Comparison of ENCODE assay signal across 8 cellular contexts in the genomic region with DNA sequence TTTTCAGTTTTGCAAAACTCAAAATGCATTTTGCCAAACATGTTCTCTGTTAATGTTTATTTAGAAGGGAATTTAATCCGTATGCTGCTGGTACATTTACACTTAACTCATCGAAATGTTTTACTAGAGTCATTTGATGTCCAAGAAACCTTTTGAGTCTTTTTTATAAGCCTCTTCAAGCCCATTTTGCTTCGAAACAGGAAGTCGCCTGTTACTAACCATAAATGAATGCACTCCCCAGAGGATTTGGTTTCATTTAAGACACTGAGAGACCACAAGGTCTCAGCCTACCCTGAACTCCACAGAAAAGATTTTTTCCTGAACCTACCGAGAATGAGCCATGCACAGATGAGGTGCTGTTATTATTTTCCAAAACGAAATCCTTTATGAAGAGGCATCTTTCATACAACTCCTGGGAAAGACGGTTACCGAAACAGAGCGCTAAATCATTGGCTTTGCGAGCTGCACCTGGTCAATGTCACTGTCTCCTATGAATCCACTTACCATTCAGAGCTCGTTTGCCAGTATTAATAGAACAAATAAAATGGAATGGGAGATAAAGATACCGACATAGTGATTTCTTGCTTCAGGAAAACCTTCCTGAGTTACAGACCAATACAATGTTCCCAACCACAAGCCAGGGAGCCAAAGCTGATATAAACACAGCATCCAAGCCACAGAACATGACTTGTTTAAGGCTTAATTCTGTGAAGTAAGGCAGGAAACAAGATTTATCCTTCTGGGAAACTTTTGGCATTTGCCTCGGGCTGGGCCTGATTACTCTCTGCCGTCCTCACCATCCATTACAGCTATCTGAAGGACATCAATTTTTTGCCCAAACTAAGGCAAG.
DNase-seq lines count a peak whose midpoint lies in the region; ATAC-seq, FAIRE-seq and TF ChIP-seq lines count a peak whose summit lies in the region.

No MANE protein-coding gene starts in this region.

- no peak overlapping the region for H3K4me3 Mint-ChIP-seq in CD8-positive, alpha-beta T cell
- H3K4me3 Mint-ChIP-seq in activated naive CD8-positive, alpha-beta T cell treated with anti-CD3 and anti-CD28 coated beads, Interleukin-2, amount 50 U/mL, for 24 hours: no peak overlapping the region

- DNase-seq in AG08395 (ENCODE audit: low spot score): peak; percentile 78
- DNase-seq in HTR-8/SVneo (ENCODE audit: insufficient read length, low spot score): peak; percentile 22
- peak; percentile 28 for DNase-seq in colonic mucosa
- peak; percentile 34 for DNase-seq in retinal pigment epithelial cell (ENCODE audit: low read depth)
- no peak for DNase-seq in activated gamma-delta T cell treated with Interleukin-2 at 50 U/mL for 16 hours
- no peak for DNase-seq in CD8-positive, alpha-beta T cell
- DNase-seq in activated naive CD8-positive, alpha-beta T cell treated with anti-CD3 and anti-CD28 coated beads, Interleukin-2, amount 50 U/mL, for 24 hours: no peak

- H3K9ac ChIP-seq in colonic mucosa (ENCODE audit: low read depth in 2 of 2, low read length in 2 of 2): no peak overlapping the region

- H3K36me3 Mint-ChIP-seq in CD8-positive, alpha-beta T cell: no peaks in the 10 kb centered on the region
- H3K36me3 Mint-ChIP-seq in activated naive CD8-positive, alpha-beta T cell treated with anti-CD3 and anti-CD28 coated beads, Interleukin-2, amount 50 U/mL, for 24 hours (ENCODE audit: low read depth): no peaks in the 10 kb centered on the region

- H3K4me3 ChIP-seq in colonic mucosa (no peak overlapping the region), retinal pigment epithelial cell (ENCODE audit: low read length) (no peak overlapping the region)
- no peak overlapping the region for H3K4me3 ChIP-seq in CD8-positive, alpha-beta T cell (ENCODE audit: low read depth, low read length)

- no peaks in the 10 kb centered on the region for H3K4me1 Mint-ChIP-seq in CD8-positive, alpha-beta T cell (ENCODE audit: low read depth)
- H3K4me1 Mint-ChIP-seq in activated naive CD8-positive, alpha-beta T cell treated with anti-CD3 and anti-CD28 coated beads, Interleukin-2, amount 50 U/mL, for 24 hours: no peaks in the 10 kb centered on the region

- H3K4me1 ChIP-seq in colonic mucosa: no peaks in the 10 kb centered on the region
- no peaks in the 10 kb centered on the region for H3K4me1 ChIP-seq in CD8-positive, alpha-beta T cell (ENCODE audit: insufficient read depth, low read length)

- H3K27ac Mint-ChIP-seq in CD8-positive, alpha-beta T cell: no peak overlapping the region
- H3K27ac Mint-ChIP-seq in activated naive CD8-positive, alpha-beta T cell treated with anti-CD3 and anti-CD28 coated beads, Interleukin-2, amount 50 U/mL, for 24 hours: no peak overlapping the region

- no peaks in the 10 kb centered on the region for H3K36me3 ChIP-seq in colonic mucosa
- no peaks in the 10 kb centered on the region for H3K36me3 ChIP-seq in CD8-positive, alpha-beta T cell (ENCODE audit: insufficient read depth, low read length)

- no peak for FAIRE-seq in HTR-8/SVneo (lab: Jason Lieb, UNC)

- peak; percentile 88 for ATAC-seq in GM21367 (IDR thresholded peaks at IDR 0.05; ENCODE audit: unreplicated experiment)
- ATAC-seq in CD8-positive, alpha-beta T cell: no peak
- ATAC-seq in activated naive CD8-positive, alpha-beta T cell treated with anti-CD3 and anti-CD28 coated beads, Interleukin-2, amount 50 U/mL, for 24 hours: no peak

- no peaks in the 10 kb centered on the region for H3K27me3 Mint-ChIP-seq in CD8-positive, alpha-beta T cell (ENCODE audit: low read depth)
- no peaks in the 10 kb centered on the region for H3K27me3 Mint-ChIP-seq in activated naive CD8-positive, alpha-beta T cell treated with anti-CD3 and anti-CD28 coated beads, Interleukin-2, amount 50 U/mL, for 24 hours

- H3K27ac ChIP-seq in colonic mucosa: peak overlapping the region; percentile 55
- H3K27ac ChIP-seq in CD8-positive, alpha-beta T cell (ENCODE audit: low read depth, low read length): no peak overlapping the region

- intact Hi-C loops in colonic mucosa (cut with DNase I): no loop called here
- intact Hi-C loops in CD8-positive, alpha-beta T cell (cut with DNase I, micrococcal nuclease): no loop called here

- no peaks in the 10 kb centered on the region for H3K27me3 ChIP-seq in colonic mucosa
- H3K27me3 ChIP-seq in CD8-positive, alpha-beta T cell (ENCODE audit: insufficient read depth, low read length): no peaks in the 10 kb centered on the region

- H3K9me3 ChIP-seq in colonic mucosa: no peaks in the 10 kb centered on the region
- H3K9me3 ChIP-seq in CD8-positive, alpha-beta T cell (ENCODE audit: low read length): no peaks in the 10 kb centered on the region

- no peaks in the 10 kb centered on the region for H3K9me3 Mint-ChIP-seq in CD8-positive, alpha-beta T cell
- H3K9me3 Mint-ChIP-seq in activated naive CD8-positive, alpha-beta T cell treated with anti-CD3 and anti-CD28 coated beads, Interleukin-2, amount 50 U/mL, for 24 hours: no peaks in the 10 kb centered on the region

- TF ChIP-seq CTCF in colonic mucosa (IDR thresholded peaks at IDR 0.05) (no peak), retinal pigment epithelial cell (conservative IDR thresholded peaks at IDR 0.05; ENCODE audit: low read depth, low read length) (no peak)
- no peak for TF ChIP-seq CTCF in CD8-positive, alpha-beta T cell (IDR thresholded peaks at IDR 0.05)

- CTCF ChIA-PET in CD8-positive, alpha-beta T cell (lab: Charles Lee): interaction anchor here (0.7 kb wide), 1 partner anchor 25 kb away, joined by 3 read pairs; no protein-coding TSS in a partner anchor

- POLR2A ChIA-PET in CD8-positive, alpha-beta T cell (lab: Charles Lee): no interaction called here

Comparison
In these comparisons a context has a peak if more than half of its experiments do, and no peak if none do; other contexts are left out.
1. DNase-seq: peak in AG08395 (single experiment), HTR-8/SVneo (single experiment), colonic mucosa (single experiment) and retinal pigment epithelial cell (single experiment); none in activated gamma-delta T cell treated with Interleukin-2 at 50 U/mL for 16 hours (single experiment), CD8-positive, alpha-beta T cell (0 of 7) and activated naive CD8-positive, alpha-beta T cell treated with anti-CD3 and anti-CD28 coated beads, Interleukin-2, amount 50 U/mL, for 24 hours (single experiment).